ENCODE assay signal across 9 cellular contexts in genomic region chr7:141585592-141586510, GRCh38. TPM values are rescaled to one million over a fixed set of nuclear protein-coding genes. Genes with fewer than 3 reads are reported as not detected.
DNase-seq lines count a peak whose midpoint lies in the region; ATAC-seq and TF ChIP-seq lines count a peak whose summit lies in the region.
"Had no signal": no experiment of that assay in that cellular context is flagged by ENCODE, and none has a peak within 500 bp of the region (broad histone marks: within the 10 kb centered on the region; RNA-seq: fewer than 3 reads in every experiment).

No MANE protein-coding gene starts in this region.

- H3K27ac ChIP-seq in CD4-positive, CD25-positive, alpha-beta regulatory T cell (ENCODE audit: insufficient read depth, low read length, poor library complexity, severe bottlenecking) = no peak overlapping the region

- H3K27ac Mint-ChIP-seq in CD4-positive, CD25-positive, alpha-beta regulatory T cell = peak overlapping the region in 2 of 3 donors; percentile 12 to 22
- no peak overlapping the region for H3K27ac Mint-ChIP-seq in T-cell
- H3K27ac Mint-ChIP-seq: IgD-negative memory B cell had no signal

- ATAC-seq in CD4-positive, CD25-positive, alpha-beta regulatory T cell (ENCODE audit: low read depth in 2 of 2) = no peak
- ATAC-seq in GM19463 (IDR thresholded peaks at IDR 0.05; ENCODE audit: unreplicated experiment) (peak; percentile 94), HG03571 (IDR thresholded peaks at IDR 0.05; ENCODE audit: unreplicated experiment) (peak; percentile 75), T-cell (replicated peaks in 1 of 4) (no peak)

- H3K36me3 Mint-ChIP-seq in CD4-positive, CD25-positive, alpha-beta regulatory T cell = peaks cover 47% of the 10 kb centered on the region
- peaks cover 47% of the 10 kb centered on the region for H3K36me3 Mint-ChIP-seq in T-cell

- no peaks in the 10 kb centered on the region for H3K9me3 ChIP-seq in CD4-positive, CD25-positive, alpha-beta regulatory T cell (ENCODE audit: control insufficient read depth in 2 of 2, low read length in 2 of 2)

- POLR2A ChIA-PET in T-cell (lab: Charles Lee) = no interaction called here

- in situ Hi-C loops in astrocyte of the spinal cord (cut with HindIII; ENCODE audit: low sequenced_read_pairs) = no loop called here

- H3K36me3 ChIP-seq in CD4-positive, CD25-positive, alpha-beta regulatory T cell (ENCODE audit: control insufficient read depth, insufficient read depth, low read length) = no peaks in the 10 kb centered on the region

- H3K27me3 ChIP-seq in CD4-positive, CD25-positive, alpha-beta regulatory T cell (ENCODE audit: control insufficient read depth, insufficient read depth, low read length) = no peaks in the 10 kb centered on the region

- CTCF ChIA-PET in T-cell (lab: Charles Lee) = no interaction called here

- no peak overlapping the region for H3K4me3 ChIP-seq in CD4-positive, CD25-positive, alpha-beta regulatory T cell (ENCODE audit: low read depth, low read length)
- H3K4me3 ChIP-seq in astrocyte of the spinal cord (ENCODE audit: low read depth, low read length) = no peak overlapping the region

- peaks cover 11 to 22% (median 20%) of the 10 kb centered on the region in 4 donors for H3K4me1 Mint-ChIP-seq in CD4-positive, CD25-positive, alpha-beta regulatory T cell
- H3K4me1 Mint-ChIP-seq in T-cell = peaks cover 21 to 37% (median 24%) of the 10 kb centered on the region in 3 donors

- H3K4me1 ChIP-seq in CD4-positive, CD25-positive, alpha-beta regulatory T cell (ENCODE audit: control insufficient read depth, insufficient read depth, low read length, poor library complexity, severe bottlenecking) = no peaks in the 10 kb centered on the region

- DNase-seq in CD4-positive, CD25-positive, alpha-beta regulatory T cell = peak in 1 of 3 donors; percentile 11
- peak; percentile 97 for DNase-seq in astrocyte of the spinal cord (ENCODE audit: low read depth, low spot score)
- peak; percentile 36 to 48 (median 47) for DNase-seq in stimulated activated CD4-positive, alpha-beta T cell treated with anti-CD3 and anti-CD28 coated beads, Interleukin-12 subunit alpha, Interleukin-12 subunit beta, amount 100 ng/mL, for 48 hours (ENCODE audit: low read depth in 2 of 3, low spot score in 1 of 3)
- DNase-seq in MV-4-11 (lab: John Stamatoyannopoulos, UW) = no peak
- DNase-seq in NCI-H1417 treated with DMSO at 0.1 percent for 48 hours (lab: John Stamatoyannopoulos, UW) = no peak
- no peak for DNase-seq in T-cell

- no peaks in the 10 kb centered on the region for H3K27me3 Mint-ChIP-seq in CD4-positive, CD25-positive, alpha-beta regulatory T cell
- no peaks in the 10 kb centered on the region for H3K27me3 Mint-ChIP-seq in T-cell
- H3K27me3 Mint-ChIP-seq: IgD-negative memory B cell had no signal

- H3K9me3 Mint-ChIP-seq in CD4-positive, CD25-positive, alpha-beta regulatory T cell = peaks cover 0 to 4% (median 0%) of the 10 kb centered on the region in 7 donors
- no peaks in the 10 kb centered on the region for H3K9me3 Mint-ChIP-seq in T-cell
- H3K9me3 Mint-ChIP-seq: IgD-negative memory B cell had no signal

- H3K4me3 Mint-ChIP-seq in CD4-positive, CD25-positive, alpha-beta regulatory T cell = no peak overlapping the region
- H3K4me3 Mint-ChIP-seq in T-cell = no peak overlapping the region
- H3K4me3 Mint-ChIP-seq: IgD-negative memory B cell had no signal

- no peak for TF ChIP-seq CTCF in astrocyte of the spinal cord (IDR thresholded peaks at IDR 0.05; ENCODE audit: low read depth, low read length)

RNA-seq across cellular contexts. Expression of gene AGK, which starts 34.6 kb away (rescaled TPM):
- total RNA-seq in CD4-positive, CD25-positive, alpha-beta regulatory T cell = 28.6 TPM
- polyA plus RNA-seq in CD4-positive, CD25-positive, alpha-beta regulatory T cell = 10 to 100 TPM; 34.6 to 38.1 (median 35.3) TPM
- total RNA-seq in T-cell = 10 to 100 TPM; 22.1 to 39.7 (median 28.8) TPM

Comparison
In these comparisons a context has a peak if more than half of its experiments do, and no peak if none do; other contexts are left out.
1. ATAC-seq: peak in GM19463 (single experiment) and HG03571 (single experiment); none in CD4-positive, CD25-positive, alpha-beta regulatory T cell (0 of 2) and T-cell (0 of 4).
2. DNase-seq: peak in astrocyte of the spinal cord (single experiment) and stimulated activated CD4-positive, alpha-beta T cell treated with anti-CD3 and anti-CD28 coated beads, Interleukin-12 subunit alpha, Interleukin-12 subunit beta, amount 100 ng/mL, for 48 hours (3 of 3); none in MV-4-11 (single experiment), NCI-H1417 treated with DMSO at 0.1 percent for 48 hours (single experiment) and T-cell (0 of 34).
3. H3K27ac Mint-ChIP-seq: peak in CD4-positive, CD25-positive, alpha-beta regulatory T cell (2 of 3); none in T-cell (0 of 2).